1 cellular context compared by ENCODE assay signal in genomic region chr10:103764296-103765088, GRCh38.
TF ChIP-seq lines count a peak whose summit lies in the region.

No MANE protein-coding gene starts in this region.

TF ChIP-seq in endothelial cell of umbilical vein, 7 proteins besides CTCF, POLR2A, EP300 and RAD21 (continued from another document):
- no peak for TF ChIP-seq JUN (IDR thresholded peaks at IDR 0.05; ENCODE audit: borderline replicate concordance, insufficient read depth, insufficient read length, low read depth)
- no peak for TF ChIP-seq GATA2 (IDR thresholded peaks at IDR 0.05; ENCODE audit: insufficient read depth, insufficient read length, low read depth, low read length)
- no peak for TF ChIP-seq MYC (IDR thresholded peaks at IDR 0.05; ENCODE audit: low read depth, low read length)
